8 cellular contexts compared by ENCODE assay signal in the genomic region with DNA sequence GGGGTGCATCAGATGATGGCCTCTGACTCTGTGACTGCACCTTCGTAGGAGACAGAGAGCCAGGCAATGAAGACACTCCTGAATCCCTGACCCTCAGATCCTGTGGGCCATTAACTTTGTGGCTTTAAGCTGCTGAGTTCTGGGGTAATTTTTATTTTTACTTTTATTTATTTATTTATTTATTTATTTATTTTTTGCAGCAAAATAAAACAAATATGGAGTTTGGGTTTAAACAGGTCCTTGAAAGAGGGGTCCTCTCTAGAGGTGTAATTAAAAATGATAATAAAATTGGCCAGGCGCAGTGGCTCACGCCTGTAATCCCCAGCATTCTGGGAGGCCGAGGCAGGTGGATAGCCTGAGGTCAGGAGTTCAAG.
"Had no signal": no experiment of that assay in that cellular context is flagged by ENCODE, and none has a peak within 500 bp of the region (broad histone marks: within the 10 kb centered on the region; RNA-seq: fewer than 3 reads in every experiment).

No MANE protein-coding gene starts in this region.

- ATAC-seq: GM23338, HCT116 had no signal

- H3K4me2 ChIP-seq: GM23338 had no signal

- H3K4me3 ChIP-seq: GM23248, GM23338, HAP-1 had no signal

- H3K9me3 ChIP-seq: HAP-1 had no signal

- H3K27ac ChIP-seq: GM23248 had no signal

- H3K36me3 ChIP-seq: HAP-1 had no signal

- H2AFZ ChIP-seq: GM23248, GM23338 had no signal

- DNase-seq: GM23248, GOT3, H9, HCEC 1CT, HFFc6 had no signal

- H3K4me1 ChIP-seq: HAP-1 had no signal

- H3K9ac ChIP-seq: GM23248 had no signal
